21 cellular contexts compared by ENCODE assay signal in the genomic region with DNA sequence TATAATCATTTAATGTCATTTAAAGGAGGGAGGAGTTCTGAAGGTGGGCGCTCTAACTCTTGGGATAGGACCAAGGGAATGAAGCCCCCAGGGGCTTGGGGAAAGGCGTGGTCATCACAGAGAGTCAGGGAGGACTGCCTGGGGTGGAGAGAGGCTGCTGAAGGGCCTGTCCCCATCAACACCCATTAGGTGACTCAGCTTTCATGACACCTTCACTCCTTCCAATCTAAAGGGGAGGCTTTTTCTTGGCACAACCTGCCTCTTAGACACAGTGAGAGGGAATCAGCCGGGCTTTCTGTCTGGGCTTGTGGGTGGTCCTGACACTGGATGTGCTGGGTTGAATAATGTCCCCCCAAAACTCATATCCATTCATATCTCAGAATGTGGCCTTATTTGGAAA.
"Had no signal": no experiment of that assay in that cellular context is flagged by ENCODE, and none has a peak within 500 bp of the region (broad histone marks: within the 10 kb centered on the region; RNA-seq: fewer than 3 reads in every experiment).

No MANE protein-coding gene starts in this region.

- H3K9me3 ChIP-seq: esophagus muscularis mucosa, gastroesophageal sphincter, lower lobe of right lung, tibial artery, uterus had no signal

- ATAC-seq: gastroesophageal sphincter; lower lobe of right lung; naive thymus-derived CD8-positive, alpha-beta T cell; stimulated activated naive CD8-positive, alpha-beta T cell treated with anti-CD3 and anti-CD28 coated beads, Interleukin-15, Interleukin-2, amounts not matched to agents 100 U/mL and 50 U/mL, for 24 hours had no signal

- H3K36me3 ChIP-seq: esophagus muscularis mucosa, gastroesophageal sphincter, lower lobe of right lung, tibial artery, uterus had no signal

- H3K36me3 Mint-ChIP-seq: activated naive CD8-positive, alpha-beta T cell treated with anti-CD3 and anti-CD28 coated beads for 36 hours; naive thymus-derived CD8-positive, alpha-beta T cell had no signal

- H3K27ac ChIP-seq: coronary artery, esophagus muscularis mucosa, gastroesophageal sphincter, lower lobe of right lung, parathyroid adenoma, tibial artery, uterus had no signal

- DNase-seq: activated CD4-positive, alpha-beta T cell treated with anti-CD3 and anti-CD28 coated beads, Interleukin-2, amount 50 U/mL, for 1 hour; activated CD4-positive, CD25-positive, alpha-beta regulatory T cell treated with anti-CD3 and anti-CD28 coated beads, Interleukin-2, amount 50 U/mL, for 72 hours; activated naive CD4-positive, alpha-beta T cell; activated naive CD8-positive, alpha-beta T cell treated with anti-CD3 and anti-CD28 coated beads for 36 hours; amniotic stem cell; central memory CD4-positive, alpha-beta T cell; left cardiac atrium; lower lobe of right lung; naive thymus-derived CD8-positive, alpha-beta T cell; stimulated activated CD4-positive, alpha-beta T cell treated with anti-CD3 and anti-CD28 coated beads, Interleukin-2, amount 100 ng/mL, for 24 hours; stimulated activated naive CD8-positive, alpha-beta T cell treated with anti-CD3 and anti-CD28 coated beads, Interleukin-15, Interleukin-2, amounts not matched to agents 100 U/mL and 50 U/mL, for 24 hours; substantia nigra; T-helper 1 cell; T1000; tibial artery; uterus had no signal

- H3K27ac Mint-ChIP-seq: activated naive CD8-positive, alpha-beta T cell treated with anti-CD3 and anti-CD28 coated beads for 36 hours; activated T-helper 1 cell treated with anti-CD3 and anti-CD28 coated beads, Interleukin-12 subunit alpha, Interleukin-12 subunit beta, Interleukin-2, Interleukin-4 antibody, amounts not matched to agents 30 ng/mL and 10 ng/mL and 1 ng/mL, durations not matched to agents 14 hours and 24 hours and 36 hours had no signal

- H3K4me3 Mint-ChIP-seq: activated naive CD8-positive, alpha-beta T cell treated with anti-CD3 and anti-CD28 coated beads for 36 hours; activated T-helper 1 cell treated with anti-CD3 and anti-CD28 coated beads, Interleukin-12 subunit alpha, Interleukin-12 subunit beta, Interleukin-2, Interleukin-4 antibody, amounts not matched to agents 30 ng/mL and 10 ng/mL and 1 ng/mL, durations not matched to agents 14 hours and 24 hours and 36 hours had no signal

- H3K27me3 ChIP-seq: uterus had no signal

- H3K4me3 ChIP-seq: esophagus muscularis mucosa, gastroesophageal sphincter, lower lobe of right lung, tibial artery, uterus had no signal
